ENCODE assay signal across 21 cellular contexts in genomic region chr2:796151-796955, GRCh38.
"Had no signal": no experiment of that assay in that cellular context is flagged by ENCODE, and none has a peak within 500 bp of the region (broad histone marks: within the 10 kb centered on the region; RNA-seq: fewer than 3 reads in every experiment).

No MANE protein-coding gene starts in this region.

- H3K27me3 Mint-ChIP-seq: activated CD4-positive, alpha-beta memory T cell treated with anti-CD3 and anti-CD28 coated beads for 36 hours; activated naive CD4-positive, alpha-beta T cell treated with anti-CD3 and anti-CD28 coated beads, Interleukin-2, amount 10 ng/mL, durations not matched to agents 7 days and 5 days had no signal

- H3K36me3 ChIP-seq: heart right ventricle, left lung, vagina had no signal

- H3K4me3 ChIP-seq: heart right ventricle, left lung, mucosa of descending colon had no signal

- H3K9me3 ChIP-seq: heart right ventricle, left lung, mucosa of descending colon, testis, vagina had no signal

- H3K27ac ChIP-seq: epithelial cell of prostate, left lung, vagina had no signal

- H3K4me3 Mint-ChIP-seq: activated CD4-positive, alpha-beta memory T cell treated with anti-CD3 and anti-CD28 coated beads for 36 hours; activated naive CD4-positive, alpha-beta T cell treated with anti-CD3 and anti-CD28 coated beads, Interleukin-2, amount 10 ng/mL, durations not matched to agents 7 days and 5 days; neural crest cell had no signal

- H3K27ac Mint-ChIP-seq: activated CD4-positive, alpha-beta memory T cell treated with anti-CD3 and anti-CD28 coated beads for 36 hours; activated naive CD4-positive, alpha-beta T cell treated with anti-CD3 and anti-CD28 coated beads, Interleukin-2, amount 10 ng/mL, durations not matched to agents 7 days and 5 days had no signal

- H3K4me1 ChIP-seq: heart right ventricle, left lung had no signal

- H3K4me1 Mint-ChIP-seq: activated naive CD4-positive, alpha-beta T cell treated with anti-CD3 and anti-CD28 coated beads, Interleukin-2, amount 10 ng/mL, durations not matched to agents 7 days and 5 days; neural crest cell had no signal

- H3K27me3 ChIP-seq: left lung, testis, vagina had no signal

- H3K9me3 Mint-ChIP-seq: activated CD4-positive, alpha-beta memory T cell treated with anti-CD3 and anti-CD28 coated beads for 36 hours; activated naive CD4-positive, alpha-beta T cell treated with anti-CD3 and anti-CD28 coated beads, Interleukin-2, amount 10 ng/mL, durations not matched to agents 7 days and 5 days had no signal

- H3K36me3 Mint-ChIP-seq: activated CD4-positive, alpha-beta memory T cell treated with anti-CD3 and anti-CD28 coated beads for 36 hours; activated naive CD4-positive, alpha-beta T cell treated with anti-CD3 and anti-CD28 coated beads, Interleukin-2, amount 10 ng/mL, durations not matched to agents 7 days and 5 days had no signal

- DNase-seq: activated CD4-positive, alpha-beta memory T cell treated with anti-CD3 and anti-CD28 coated beads for 36 hours; activated CD4-positive, alpha-beta T cell treated with anti-CD3 and anti-CD28 coated beads for 48 hours; activated effector memory CD4-positive, alpha-beta T cell treated with Interleukin-2 at 50 U/mL for 16 hours; activated naive CD4-positive, alpha-beta T cell treated with anti-CD3 and anti-CD28 coated beads, Interleukin-2, amount 10 ng/mL, durations not matched to agents 7 days and 5 days; activated T-cell treated with anti-CD3 and anti-CD28 coated beads, Interleukin-2, amount 50 U/mL, for 48 hours; amygdala; cortex of kidney; heart right ventricle; kidney; left lung; mesenchymal stem cell; mucosa of descending colon; stimulated activated CD4-positive, alpha-beta T cell treated with anti-CD3 and anti-CD28 coated beads, Interleukin-2, amount 100 ng/mL, for 48 hours; stimulated activated CD8-positive, alpha-beta memory T cell treated with anti-CD3 and anti-CD28 coated beads, Interleukin-4, amount 100 ng/mL, for 48 hours; stimulated activated naive CD4-positive, alpha-beta T cell; T-helper 9 cell; testis; trophoblast cell had no signal
